In the genomic region with DNA sequence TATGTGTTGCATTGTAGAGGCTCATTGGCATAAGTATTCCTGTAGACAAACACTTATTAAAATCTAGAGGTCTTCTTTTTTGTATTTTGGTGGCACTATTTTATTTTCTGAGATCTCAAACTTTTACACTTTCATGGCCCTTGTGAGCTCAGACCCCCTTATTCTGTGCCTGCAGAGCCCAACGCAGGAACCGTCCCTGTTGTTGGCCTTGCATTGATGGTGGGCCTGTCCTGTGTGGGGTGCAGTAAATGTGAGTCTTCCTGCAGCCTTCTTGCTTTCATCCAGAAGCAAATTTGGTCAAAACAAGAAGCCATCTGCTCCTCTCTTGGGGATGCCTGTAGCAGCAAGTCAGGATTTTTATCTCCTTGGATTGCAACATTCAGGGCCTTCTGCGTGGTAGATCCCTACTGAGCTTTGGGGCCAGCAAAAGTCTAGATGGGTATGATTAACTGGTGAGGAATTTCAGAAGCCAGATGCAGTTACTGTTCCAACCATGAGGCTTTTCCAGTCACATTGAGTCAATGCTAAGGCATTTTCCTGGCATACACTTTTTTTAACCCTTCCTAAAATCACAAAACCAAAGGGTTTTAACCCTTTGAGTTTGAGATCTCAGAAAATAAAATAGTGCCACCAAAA, we compare ENCODE assay signal across 1 cellular context.
TF ChIP-seq lines count a peak whose summit lies in the region.

No MANE protein-coding gene starts in this region.

TF ChIP-seq in endothelial cell of umbilical vein, 7 proteins besides CTCF, POLR2A, EP300 and RAD21 (continued from another document):
- TF ChIP-seq, protein P1, sequence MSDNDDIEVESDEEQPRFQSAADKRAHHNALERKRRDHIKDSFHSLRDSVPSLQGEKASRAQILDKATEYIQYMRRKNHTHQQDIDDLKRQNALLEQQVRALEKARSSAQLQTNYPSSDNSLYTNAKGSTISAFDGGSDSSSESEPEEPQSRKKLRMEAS (IDR thresholded peaks at IDR 0.05; ENCODE audit: insufficient read depth, insufficient read length): no peak
